In the genomic region with DNA sequence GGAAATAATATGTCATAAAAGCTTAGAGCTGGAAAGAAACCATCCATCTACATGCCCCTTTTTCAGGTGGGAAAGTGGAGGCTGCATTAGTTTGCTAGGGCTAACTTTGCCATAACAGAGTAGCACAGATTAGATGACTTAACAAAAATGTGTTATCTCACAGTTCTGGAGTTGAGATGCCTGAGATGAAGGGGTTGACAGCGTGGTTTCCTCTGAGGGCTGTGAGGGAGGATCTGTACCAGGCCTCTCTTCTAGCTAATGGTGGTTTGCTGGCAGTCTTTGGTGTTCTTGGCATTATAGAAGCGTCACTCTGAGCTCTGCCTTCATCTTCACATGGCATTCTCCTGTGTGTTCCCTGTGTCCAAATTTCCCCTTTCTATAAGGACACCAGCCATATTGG, we compare ENCODE assay signal across 19 cellular contexts. TPM values are rescaled to one million over a fixed set of nuclear protein-coding genes. Genes with fewer than 3 reads are reported as not detected.
"Had no signal": no experiment of that assay in that cellular context is flagged by ENCODE, and none has a peak within 500 bp of the region (broad histone marks: within the 10 kb centered on the region; RNA-seq: fewer than 3 reads in every experiment).

No MANE protein-coding gene starts in this region.

- FAIRE-seq: astrocyte had no signal

- H3K4me1 Mint-ChIP-seq: central memory CD8-positive, alpha-beta T cell had no signal

- H3K4me3 Mint-ChIP-seq: activated CD4-positive, alpha-beta T cell treated with anti-CD3 and anti-CD28 coated beads for 36 hours; activated naive CD8-positive, alpha-beta T cell treated with anti-CD3 and anti-CD28 coated beads, Interleukin-2, amount 50 U/mL, for 24 hours; activated T-helper 17 cell treated with anti-CD3 and anti-CD28 coated beads, Interleukin-2, amount 50 U/mL, for 72 hours; brain; central memory CD8-positive, alpha-beta T cell; T-cell had no signal

- H3K27me3 Mint-ChIP-seq: activated CD4-positive, alpha-beta T cell treated with anti-CD3 and anti-CD28 coated beads for 36 hours; activated naive CD8-positive, alpha-beta T cell treated with anti-CD3 and anti-CD28 coated beads, Interleukin-2, amount 50 U/mL, for 24 hours; T-cell had no signal

- ATAC-seq: activated CD4-positive, alpha-beta T cell treated with anti-CD3 and anti-CD28 coated beads for 36 hours; activated naive CD8-positive, alpha-beta T cell treated with anti-CD3 and anti-CD28 coated beads, Interleukin-2, amount 50 U/mL, for 24 hours; activated T-helper 17 cell treated with anti-CD3 and anti-CD28 coated beads, Interleukin-2, amount 50 U/mL, for 72 hours had no signal

- DNase-seq: activated CD4-positive, alpha-beta T cell treated with anti-CD3 and anti-CD28 coated beads for 36 hours; activated CD8-positive, alpha-beta memory T cell treated with anti-CD3 and anti-CD28 coated beads for 24 hours; activated gamma-delta T cell; activated naive CD4-positive, alpha-beta T cell treated with anti-CD3 and anti-CD28 coated beads, Interleukin-2, amount 50 U/mL, for 16 hours; activated naive CD8-positive, alpha-beta T cell treated with anti-CD3 and anti-CD28 coated beads, Interleukin-2, amount 50 U/mL, for 24 hours; activated T-cell treated with anti-CD3 and anti-CD28 coated beads, Interleukin-2, amount 50 U/mL, for 48 hours; amygdala; NCI-H510A; NCI-H526 treated with DMSO at 0.1 percent for 48 hours; NCI-H82; SIG-M5; T-cell; WERI-Rb-1 had no signal

- H3K27ac ChIP-seq: KMS-11 had no signal

- H3K9ac ChIP-seq: KMS-11 had no signal

- H3K36me3 Mint-ChIP-seq: brain had no signal

- H3K9me3 Mint-ChIP-seq: central memory CD8-positive, alpha-beta T cell had no signal

- H3K27ac Mint-ChIP-seq: activated naive CD8-positive, alpha-beta T cell treated with anti-CD3 and anti-CD28 coated beads, Interleukin-2, amount 50 U/mL, for 24 hours; activated T-helper 17 cell treated with anti-CD3 and anti-CD28 coated beads, Interleukin-2, amount 50 U/mL, for 72 hours; brain; T-cell had no signal

- H3K4me2 ChIP-seq: KMS-11 had no signal

RNA-seq across cellular contexts. Expression of gene CHRNA9, which starts 2.4 kb away (rescaled TPM):
- total RNA-seq: activated CD4-positive, alpha-beta T cell treated with anti-CD3 and anti-CD28 coated beads for 36 hours; activated T-helper 17 cell treated with anti-CD3 and anti-CD28 coated beads, Interleukin-2, amount 50 U/mL, for 72 hours; OCI-LY7 had no signal
